ENCODE assay signal across 8 cellular contexts in genomic region chr21:33480481-33481103, GRCh38. TPM values are rescaled to one million over a fixed set of nuclear protein-coding genes. Genes with fewer than 3 reads are reported as not detected.
DNase-seq lines count a peak whose midpoint lies in the region; ATAC-seq and TF ChIP-seq lines count a peak whose summit lies in the region.

No MANE protein-coding gene starts in this region.

- H3K4me3 ChIP-seq in GM12875 (ENCODE audit: low read depth, low read length) (peak overlapping the region; percentile 72), SU-DHL-6 (ENCODE audit: insufficient read depth, low read length, poor library complexity, severe bottlenecking) (peak overlapping the region; percentile 96), fibroblast of the aortic adventitia (ENCODE audit: low read depth, low read length) (peak overlapping the region; percentile 83), rectal smooth muscle tissue (ENCODE audit: low read length) (peak overlapping the region; percentile 77)

- H2AFZ ChIP-seq in SU-DHL-6 (ENCODE audit: low read depth, low read length, severe bottlenecking), result peak overlapping the region; percentile 98

- H3K9me3 ChIP-seq in SU-DHL-6 (ENCODE audit: insufficient read depth, low read length), result no peaks in the 10 kb centered on the region

- peaks cover 5% of the 10 kb centered on the region for H3K4me1 ChIP-seq in rectal smooth muscle tissue (ENCODE audit: control insufficient read depth, insufficient read depth, low read length)

- TF ChIP-seq CTCF in GM12875 (IDR thresholded peaks at IDR 0.05; ENCODE audit: borderline replicate concordance, insufficient read depth, low read depth, low read length) (no peak), SU-DHL-6 (IDR thresholded peaks at IDR 0.05; ENCODE audit: insufficient read depth, low read length, poor library complexity, severe bottlenecking) (no peak), fibroblast of the aortic adventitia (IDR thresholded peaks at IDR 0.05; ENCODE audit: insufficient read depth, low read length) (no peak)

- peak overlapping the region; percentile 93 for H3K4me2 ChIP-seq in SU-DHL-6 (ENCODE audit: low read depth, low read length, poor library complexity, severe bottlenecking)

- H3K79me2 ChIP-seq in SU-DHL-6 (ENCODE audit: insufficient read depth, low read length), result peaks cover 31% of the 10 kb centered on the region

- intact Hi-C loops in sciatic nerve (cut with DNase I), result no loop called here

- peak overlapping the region; percentile 81 for H3K9ac ChIP-seq in SU-DHL-6 (ENCODE audit: low read length)
- peak overlapping the region; percentile 50 for H3K9ac ChIP-seq in rectal smooth muscle tissue (ENCODE audit: low read length)

- H3K27me3 ChIP-seq in SU-DHL-6 (ENCODE audit: low read length), result no peaks in the 10 kb centered on the region
- H3K27me3 ChIP-seq in rectal smooth muscle tissue (ENCODE audit: control insufficient read depth, insufficient read depth, low read length), result no peaks in the 10 kb centered on the region

- H3K27ac ChIP-seq in SU-DHL-6 (ENCODE audit: low read depth, low read length), result peak overlapping the region; percentile 55
- H3K27ac ChIP-seq in rectal smooth muscle tissue (ENCODE audit: low read depth, low read length), result peak overlapping the region; percentile 88

- no peaks in the 10 kb centered on the region for H3K9me2 ChIP-seq in SU-DHL-6 (replicated peaks; ENCODE audit: insufficient read depth, low read length)

- H3K36me3 ChIP-seq in SU-DHL-6 (ENCODE audit: low read length) (no peaks in the 10 kb centered on the region), rectal smooth muscle tissue (ENCODE audit: control insufficient read depth, insufficient read depth, low read length) (no peaks in the 10 kb centered on the region)

- ATAC-seq in GM21447 (IDR thresholded peaks at IDR 0.05; ENCODE audit: unreplicated experiment), result no peak
- no peak for ATAC-seq in sciatic nerve

- no peak for DNase-seq in fibroblast of the aortic adventitia (ENCODE audit: low read depth)
- DNase-seq in NCI-H446 (lab: John Stamatoyannopoulos, UW), result no peak
- no peak for DNase-seq in DMS79 (lab: John Stamatoyannopoulos, UW)
- no peak for DNase-seq in sciatic nerve (ENCODE audit: low spot score)

- no peaks in the 10 kb centered on the region for H4K20me1 ChIP-seq in SU-DHL-6 (ENCODE audit: low read depth, low read length)

- H3F3A ChIP-seq in SU-DHL-6 (ENCODE audit: insufficient read depth), result 0 out of 2 replicates have a peak, but pooled peaks cover 5% of the 10 kb centered on the region

RNA-seq across cellular contexts. Expression of gene TMEM50B, which starts 0.8 kb away (rescaled TPM):
- total RNA-seq in fibroblast of the aortic adventitia (ENCODE audit: low replicate concordance) (28.7 and 33.4 TPM in 2 replicates), sciatic nerve (60.9 TPM)

RNA-seq across cellular contexts. Expression of gene DNAJC28, which starts 10.9 kb away (rescaled TPM):
- 2.7 and 3.7 TPM in 2 replicates for total RNA-seq in fibroblast of the aortic adventitia (ENCODE audit: low replicate concordance)
- 2.2 TPM for total RNA-seq in sciatic nerve
